In genomic region chr14:53531730-53532129, GRCh38 we compare ENCODE assay signal across 20 cellular contexts.
A peak's percentile ranks its signal among the peaks of the same experiment; 100 is the strongest.
DNase-seq lines count a peak whose midpoint lies in the region; ATAC-seq and TF ChIP-seq lines count a peak whose summit lies in the region.
"Had no signal": no experiment of that assay in that cellular context is flagged by ENCODE, and none has a peak within 500 bp of the region (broad histone marks: within the 10 kb centered on the region; RNA-seq: fewer than 3 reads in every experiment).

No MANE protein-coding gene starts in this region.

- peak; percentile 31 for DNase-seq in NCI-H82 (lab: John Stamatoyannopoulos, UW)
- DNase-seq in NCI-H82 treated with DMSO at 0.1 percent for 48 hours (lab: John Stamatoyannopoulos, UW; ENCODE audit: unreplicated experiment) = no peak
- no peak for DNase-seq in Caco-2
- no peak for DNase-seq in MM.1S
- no peak for DNase-seq in hepatocyte (ENCODE audit: low spot score)
- DNase-seq: CD4-positive, CD25-positive, alpha-beta regulatory T cell; CD8-positive, alpha-beta T cell; DMS 273 treated with DMSO at 0.1 percent for 48 hours; EL; GDM1; GOT3; H7; HCEC 1CT had no signal

- H3K9me3 ChIP-seq in Caco-2 = no peaks in the 10 kb centered on the region
- no peaks in the 10 kb centered on the region for H3K9me3 ChIP-seq in MM.1S (replicated peaks; ENCODE audit: insufficient read depth, low read length)
- no peaks in the 10 kb centered on the region for H3K9me3 ChIP-seq in hepatocyte (ENCODE audit: low read depth)
- H3K9me3 ChIP-seq: BLaER1 had no signal

- H3K4me1 Mint-ChIP-seq in Caco-2 (ENCODE audit: low read depth, unreplicated experiment) = peaks cover 6% of the 10 kb centered on the region
- H3K4me1 Mint-ChIP-seq: B cell; CD4-positive, CD25-positive, alpha-beta regulatory T cell had no signal

- H2AFZ ChIP-seq in MM.1S (ENCODE audit: low read length) (0 out of 2 replicates have a peak overlapping the region, but pooled peaks have one; percentile 88), hepatocyte (no peak overlapping the region)

- no peaks in the 10 kb centered on the region for H3K36me3 Mint-ChIP-seq in Caco-2 (ENCODE audit: insufficient read depth, unreplicated experiment)
- H3K36me3 Mint-ChIP-seq: CD4-positive, CD25-positive, alpha-beta regulatory T cell; CD8-positive, alpha-beta T cell had no signal

- no peak overlapping the region for H3K4me3 Mint-ChIP-seq in Caco-2 (ENCODE audit: unreplicated experiment)
- H3K4me3 Mint-ChIP-seq: B cell; CD4-positive, CD25-positive, alpha-beta regulatory T cell; CD8-positive, alpha-beta T cell had no signal

- no peak overlapping the region for H3K9ac ChIP-seq in MM.1S (ENCODE audit: low read length)
- H3K9ac ChIP-seq: BLaER1 had no signal

- H3K27me3 ChIP-seq in Caco-2 (replicated peaks; ENCODE audit: control insufficient read depth, insufficient read depth, low read length) = no peaks in the 10 kb centered on the region
- H3K27me3 ChIP-seq in MM.1S (replicated peaks; ENCODE audit: insufficient read depth, low read length) = no peaks in the 10 kb centered on the region
- no peaks in the 10 kb centered on the region for H3K27me3 ChIP-seq in hepatocyte
- H3K27me3 ChIP-seq: BLaER1 had no signal

- no peak overlapping the region for H3K4me3 ChIP-seq in Caco-2 (ENCODE audit: low read depth, low read length)
- H3K4me3 ChIP-seq in MM.1S (ENCODE audit: low read length) = no peak overlapping the region
- no peak overlapping the region for H3K4me3 ChIP-seq in hepatocyte
- H3K4me3 ChIP-seq: BLaER1, GM12878 had no signal

- H3K27me3 Mint-ChIP-seq in Caco-2 (ENCODE audit: insufficient read depth, unreplicated experiment) = no peaks in the 10 kb centered on the region
- H3K27me3 Mint-ChIP-seq: B cell had no signal

- no peaks in the 10 kb centered on the region for H3K79me2 ChIP-seq in MM.1S (ENCODE audit: low read length)
- H3K79me2 ChIP-seq in hepatocyte = no peaks in the 10 kb centered on the region

- H3K4me2 ChIP-seq in MM.1S (ENCODE audit: low read depth, low read length) = peak overlapping the region; percentile 72; the same call in 1 of the 2 replicates
- H3K4me2 ChIP-seq in hepatocyte = no peak overlapping the region
- H3K4me2 ChIP-seq: BLaER1 had no signal

- no TSS peak for BruUV-seq in Caco-2 (replicated peaks; lab: Mats Ljungman, UMichigan)

- peaks cover 14% of the 10 kb centered on the region for H3K9me3 Mint-ChIP-seq in Caco-2 (ENCODE audit: unreplicated experiment)
- H3K9me3 Mint-ChIP-seq: CD8-positive, alpha-beta T cell had no signal

- intact Hi-C loops in Caco-2 (cut with micrococcal nuclease; ENCODE audit: unreplicated experiment) = no loop called here

- H3K36me3 ChIP-seq in Caco-2 (ENCODE audit: control insufficient read depth, insufficient read depth, low read length) (no peaks in the 10 kb centered on the region), MM.1S (replicated peaks; ENCODE audit: insufficient read depth, low read length) (no peaks in the 10 kb centered on the region), hepatocyte (replicated peaks; ENCODE audit: insufficient read depth, low read depth) (no peaks in the 10 kb centered on the region)
- H3K36me3 ChIP-seq: BLaER1 had no signal

- peaks cover 3% of the 10 kb centered on the region; the same call in 1 of the 2 replicates for H3F3A ChIP-seq in MM.1S (ENCODE audit: insufficient read depth, low read length)

- TF ChIP-seq CTCF in Caco-2 (IDR thresholded peaks at IDR 0.05; ENCODE audit: insufficient read depth in 1 of 2, low read depth in 1 of 2, low read length in 1 of 2, severe bottlenecking in 1 of 2, unreplicated experiment in 1 of 2) (no peak), MM.1S (IDR thresholded peaks at IDR 0.05; ENCODE audit: low read length) (no peak), hepatocyte (IDR thresholded peaks at IDR 0.05; ENCODE audit: poor library complexity) (no peak)

- no peaks in the 10 kb centered on the region for H3K9me2 ChIP-seq in MM.1S (replicated peaks; ENCODE audit: insufficient read depth, low read length)
- no peaks in the 10 kb centered on the region for H3K9me2 ChIP-seq in hepatocyte (replicated peaks; ENCODE audit: insufficient read depth)

- peaks cover 21% of the 10 kb centered on the region for H3K4me1 ChIP-seq in Caco-2
- H3K4me1 ChIP-seq in MM.1S (ENCODE audit: low read length) = 0 out of 2 replicates have a peak, but pooled peaks cover 5% of the 10 kb centered on the region
- peaks cover 3% of the 10 kb centered on the region for H3K4me1 ChIP-seq in hepatocyte (ENCODE audit: insufficient read depth)

- 66% methylated on average over 1 of the region's 1 CpG for WGBS in hepatocyte (ENCODE audit: low lambda C conversion rate, missing lambda C conversion rate)

- peak overlapping the region; percentile 22 for H3K27ac Mint-ChIP-seq in Caco-2 (ENCODE audit: unreplicated experiment)
- H3K27ac Mint-ChIP-seq: B cell; CD4-positive, CD25-positive, alpha-beta regulatory T cell; CD8-positive, alpha-beta T cell had no signal

- H4K20me1 ChIP-seq in MM.1S (ENCODE audit: insufficient read depth, low read length) (no peaks in the 10 kb centered on the region), hepatocyte (ENCODE audit: insufficient read depth, poor library complexity, severe bottlenecking) (no peaks in the 10 kb centered on the region)
- H4K20me1 ChIP-seq: BLaER1 had no signal

- no peak overlapping the region; the same call in 1 of the 2 replicates for H3K27ac ChIP-seq in MM.1S (ENCODE audit: low read length)
- peak overlapping the region; percentile 13 for H3K27ac ChIP-seq in hepatocyte
- H3K27ac ChIP-seq: 22Rv1, BLaER1, C4-2B had no signal

- POLR2A ChIA-PET in Caco-2 (lab: Charles Lee) = no interaction called here

- ATAC-seq in GM21423 (IDR thresholded peaks at IDR 0.05; ENCODE audit: unreplicated experiment) (no peak), SK-N-SH treated with all-trans-retinoic acid at 6 μM for 48 hours (no peak)
- ATAC-seq: CD8-positive, alpha-beta T cell; GM12878 had no signal

- CTCF ChIA-PET in Caco-2 (lab: Charles Lee) = no interaction called here

TF ChIP-seq in SK-N-SH treated with all-trans-retinoic acid at 6 μM for 48 hours, 23 proteins besides CTCF, POLR2A, EP300 and RAD21:
- TF ChIP-seq ZFP3 (CRISPR knock-in tag; IDR thresholded peaks at IDR 0.05) (no peak), ZNF8 (CRISPR knock-in tag; IDR thresholded peaks at IDR 0.05) (no peak), CSDC2 (CRISPR knock-in tag; IDR thresholded peaks at IDR 0.05) (no peak), PATZ1 (CRISPR knock-in tag; IDR thresholded peaks at IDR 0.05; ENCODE audit: borderline replicate concordance) (no peak), TCF4 (CRISPR knock-in tag; IDR thresholded peaks at IDR 0.05; ENCODE audit: borderline replicate concordance) (no peak), RARB (CRISPR knock-in tag; IDR thresholded peaks at IDR 0.05) (no peak), ZC3H10 (CRISPR knock-in tag; IDR thresholded peaks at IDR 0.05) (no peak), TOX (CRISPR knock-in tag; IDR thresholded peaks at IDR 0.05; ENCODE audit: borderline replicate concordance) (no peak)
